Comparison of ENCODE assay signal across 17 cellular contexts in genomic region chr19:40241809-40242384, GRCh38. TPM values are rescaled to one million over a fixed set of nuclear protein-coding genes. Genes with fewer than 3 reads are reported as not detected.
DNase-seq lines count a peak whose midpoint lies in the region; ATAC-seq and TF ChIP-seq lines count a peak whose summit lies in the region.
"Had no signal": no experiment of that assay in that cellular context is flagged by ENCODE, and none has a peak within 500 bp of the region (broad histone marks: within the 10 kb centered on the region; RNA-seq: fewer than 3 reads in every experiment).

No MANE protein-coding gene starts in this region.

- peak; percentile 5; the same call in 1 of the 2 replicates for ATAC-seq in Panc1
- peak; percentile 78 for ATAC-seq in sciatic nerve
- no peak for ATAC-seq in effector memory CD8-positive, alpha-beta T cell (replicated peaks)

- peaks cover 48% of the 10 kb centered on the region for H3K36me3 Mint-ChIP-seq in effector memory CD8-positive, alpha-beta T cell (ENCODE audit: insufficient read depth)

- TF ChIP-seq CTCF in Panc1 (IDR thresholded peaks at IDR 0.05) (no peak), dorsolateral prefrontal cortex (IDR thresholded peaks at IDR 0.05 in 54 of 56, conservative IDR thresholded peaks at IDR 0.05 in 2 of 56; ENCODE audit: low read depth in 1 of 56, partially characterized antibody in 56 of 56) (peak in 19 of 56 donors; percentile 6 to 51 (median 22))

- H3K4me3 ChIP-seq in Panc1 (ENCODE audit: low read depth in 2 of 2, low read length in 2 of 2) (no peak overlapping the region), dorsolateral prefrontal cortex (peak overlapping the region in 24 of 59 donors; percentile 2 to 37 (median 20))

- intact Hi-C loops in Panc1 (cut with micrococcal nuclease; ENCODE audit: unreplicated experiment), result no loop called here
- intact Hi-C loops in dorsolateral prefrontal cortex (cut with DNase I), result loop anchor here (2.0 to 5.0 kb wide), 2 partner anchors 40 to 43 kb away; partner anchors contain the start of gene AKT2 (in 1 of the 2)
- intact Hi-C loops in sciatic nerve (cut with DNase I), result loop anchor here (5.0 kb wide), 1 partner anchor 1955 kb away; no protein-coding TSS in a partner anchor

- H3K27me3 ChIP-seq in Panc1 (ENCODE audit: control insufficient read depth, insufficient read depth, low read length), result no peaks in the 10 kb centered on the region
- no peaks in the 10 kb centered on the region for H3K27me3 ChIP-seq in dorsolateral prefrontal cortex
- no peaks in the 10 kb centered on the region for H3K27me3 ChIP-seq in layer of hippocampus (ENCODE audit: control insufficient read depth, insufficient read depth, low read length)
- H3K27me3 ChIP-seq: BE2C had no signal

- H3K4me1 ChIP-seq in Panc1 (ENCODE audit: control insufficient read depth, insufficient read depth, low read length), result no peaks in the 10 kb centered on the region
- H3K4me1 ChIP-seq: BE2C had no signal

- no peak overlapping the region for H3K27ac ChIP-seq in Panc1 (ENCODE audit: low read length)
- H3K27ac ChIP-seq in dorsolateral prefrontal cortex, result peak overlapping the region; percentile 5 to 97 (median 90)
- H3K27ac ChIP-seq in layer of hippocampus (ENCODE audit: low read depth, low read length), result peak overlapping the region; percentile 90

- no TSS peak for BruUV-seq in Panc1 (replicated peaks; lab: Mats Ljungman, UMichigan)

- POLR2A ChIA-PET in Panc1 (lab: Charles Lee), result interaction anchor here (1.2 kb wide), 1 partner anchor 21 kb away, joined by 3 read pairs; no protein-coding TSS in a partner anchor

- no peaks in the 10 kb centered on the region for H3K9me3 ChIP-seq in Panc1 (ENCODE audit: control insufficient read depth, insufficient read depth, low read depth, low read length)
- H3K9me3 ChIP-seq: BE2C had no signal

- in situ Hi-C loops in Panc1 (cut with HindIII; ENCODE audit: low pct_unique_long_range_greater_than_20kb, low sequenced_read_pairs), result no loop called here

- DNase-seq in Panc1 (ENCODE audit: low read depth, low spot score), result no peak
- peak; percentile 58 to 88 (median 80) for DNase-seq in dorsolateral prefrontal cortex
- DNase-seq in sciatic nerve (ENCODE audit: low spot score), result peak; percentile 77
- no peak for DNase-seq in NCI-H510A (lab: John Stamatoyannopoulos, UW)
- no peak for DNase-seq in NCI-H82 treated with DMSO at 0.1 percent for 48 hours (lab: John Stamatoyannopoulos, UW; ENCODE audit: unreplicated experiment)
- DNase-seq in effector memory CD8-positive, alpha-beta T cell, result no peak
- no peak for DNase-seq in T-helper 2 cell
- DNase-seq: activated effector memory CD4-positive, alpha-beta T cell treated with Interleukin-2 at 50 U/mL for 16 hours; BE2C; GDM1; NCI-H2171; OCI-M1; stimulated activated CD4-positive, alpha-beta T cell treated with anti-CD3 and anti-CD28 coated beads, Interleukin-15, amount 100 ng/mL, for 24 hours; stimulated activated CD8-positive, alpha-beta memory T cell treated with anti-CD3 and anti-CD28 coated beads, Interleukin-4, amount 100 ng/mL, for 48 hours had no signal

- peaks cover 4 to 8% of the 10 kb centered on the region in 2 donors for H3K4me1 Mint-ChIP-seq in effector memory CD8-positive, alpha-beta T cell (ENCODE audit: low read depth in 2 of 2)

- H3K36me3 ChIP-seq in Panc1 (ENCODE audit: control insufficient read depth, insufficient read depth, low read length), result peaks cover 50% of the 10 kb centered on the region

- H3K4me3 Mint-ChIP-seq in effector memory CD8-positive, alpha-beta T cell, result no peak overlapping the region

- H3K27me3 Mint-ChIP-seq in effector memory CD8-positive, alpha-beta T cell, result no peaks in the 10 kb centered on the region

- CTCF ChIA-PET in Panc1 (lab: Charles Lee), result interaction anchor here (1.1 to 3.0 kb wide), 2 partner anchors 24 to 63 kb away, joined by 4 to 12 read pairs; partner anchors contain the start of gene TTC9B

- no peak overlapping the region for H3K27ac Mint-ChIP-seq in effector memory CD8-positive, alpha-beta T cell

- H3K9me3 Mint-ChIP-seq in effector memory CD8-positive, alpha-beta T cell, result no peaks in the 10 kb centered on the region

RNA-seq across cellular contexts. Expression of gene CCNP, which starts 15.4 kb away (rescaled TPM):
- total RNA-seq in Panc1 (2021; ENCODE audit: unreplicated experiment), result 3.0 TPM
- polyA plus RNA-seq in Panc1 (2012; ENCODE audit: insufficient read length), result 4.4 TPM
- 10 to 100 TPM in 1 of 120 experiments, 1 to 10 TPM in 86, under 1 TPM in 30, not detected in 3; 0.32 to 10.0 (median 1.6) TPM for total RNA-seq in dorsolateral prefrontal cortex
- 0.40 TPM for total RNA-seq in sciatic nerve
- total RNA-seq: LHCN-M2 had no signal

RNA-seq across cellular contexts. Expression of gene TTC9B, which starts 23.7 kb away (rescaled TPM):
- total RNA-seq in Panc1 (2021; ENCODE audit: unreplicated experiment), result 2.3 TPM
- polyA plus RNA-seq in Panc1 (2012; ENCODE audit: insufficient read length), result 1.8 TPM
- 100 to 1,000 TPM in 13 of 120 experiments, 10 to 100 TPM in 107; 27.3 to 112 (median 74.4) TPM for total RNA-seq in dorsolateral prefrontal cortex
- not detected for total RNA-seq in sciatic nerve
- total RNA-seq: LHCN-M2; T-helper 1 cell treated with Interleukin-12 subunit alpha and Interleukin-12 subunit beta and Interleukin-4 antibody, amounts not matched to agents 30 ng/mL and 1 ng/mL, for 36 hours had no signal

RNA-seq across cellular contexts. Expression of gene AKT2, which starts 43.2 kb away (rescaled TPM):
- total RNA-seq in Panc1 (2021; ENCODE audit: unreplicated experiment) (2,376 TPM), dorsolateral prefrontal cortex (100 to 1,000 TPM in 117 of 120 experiments, 10 to 100 TPM in 3; 95.3 to 215 (median 139) TPM), sciatic nerve (130 TPM)
- polyA plus RNA-seq in Panc1 (2012; ENCODE audit: insufficient read length), result 2,447 TPM

RNA-seq across cellular contexts. Expression of gene MAP3K10, which starts 50.7 kb away (rescaled TPM):
- total RNA-seq in Panc1 (2021; ENCODE audit: unreplicated experiment), result 255 TPM
- polyA plus RNA-seq in Panc1 (2012; ENCODE audit: insufficient read length), result 324 TPM
- total RNA-seq in dorsolateral prefrontal cortex, result 100 to 1,000 TPM in 114 of 120 experiments, 10 to 100 TPM in 6; 72.4 to 232 (median 136) TPM
- 19.8 TPM for total RNA-seq in sciatic nerve

Comparison
In these comparisons a context has a peak if more than half of its experiments do, and no peak if none do; other contexts are left out.
1. DNase-seq: peak in dorsolateral prefrontal cortex (10 of 10) and sciatic nerve (single experiment); none in Panc1 (single experiment), NCI-H510A (single experiment), NCI-H82 treated with DMSO at 0.1 percent for 48 hours (single experiment), effector memory CD8-positive, alpha-beta T cell (0 of 3) and T-helper 2 cell (0 of 5).
2. RNA of gene AKT2, which starts 43.2 kb away (total RNA-seq): 2,376 TPM in Panc1 (single experiment); 95.3 to 215 TPM in dorsolateral prefrontal cortex and 130 TPM in sciatic nerve (single experiment); every median in the first group is over 10 times any median in the second.